ENCODE assay signal across 8 cellular contexts in the genomic region with DNA sequence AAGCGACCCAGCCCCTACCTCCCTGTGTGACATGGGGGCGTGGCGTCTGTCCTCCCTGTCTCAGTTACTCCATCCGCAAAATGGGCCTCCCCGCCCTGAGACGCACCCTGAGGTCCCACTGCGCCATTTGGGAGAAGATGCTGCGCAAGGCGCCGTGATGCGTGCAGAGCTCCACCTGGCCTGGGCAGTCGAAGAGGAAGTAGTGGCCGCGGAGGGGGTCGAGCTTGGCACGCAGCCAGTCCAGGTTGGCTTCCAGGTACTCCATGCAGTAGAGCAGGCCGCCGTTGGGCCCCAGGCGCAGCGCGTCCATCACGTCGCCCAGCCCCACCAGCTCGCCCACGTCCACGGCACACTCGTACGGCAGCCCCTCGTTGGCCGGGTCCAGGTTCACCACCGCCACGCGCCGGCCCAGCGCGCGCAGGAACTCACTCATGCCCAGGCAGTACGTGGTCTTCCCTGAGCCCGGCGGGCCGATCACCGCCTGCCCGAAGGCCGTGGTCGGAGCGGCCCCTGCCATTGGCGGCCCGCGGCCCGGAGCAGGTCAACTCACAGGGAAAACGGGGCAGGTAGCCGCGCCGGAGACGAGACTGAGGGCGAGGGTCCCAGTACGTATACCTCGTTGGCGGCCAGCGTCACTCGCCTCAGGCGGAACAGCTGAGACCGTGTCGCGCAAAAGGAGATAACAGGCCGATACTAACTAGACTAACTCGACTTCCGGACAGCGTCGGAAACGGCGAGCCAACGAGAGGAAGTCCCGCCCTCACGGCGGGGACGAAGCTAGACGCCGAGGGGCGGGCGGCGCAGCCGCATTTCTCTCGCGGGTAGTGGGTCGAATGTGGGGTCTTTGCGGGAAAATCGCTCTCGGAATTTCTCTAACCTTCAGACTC.
DNase-seq lines count a peak whose midpoint lies in the region; ATAC-seq and FAIRE-seq lines count a peak whose summit lies in the region.

Gene GPN2, minus strand, starts transcription at position 704 of the 887 bp plus-strand sequence. Its CDS starts 187 bp downstream, at position 517.

- peak within 1 kb of the TSS; percentile 87 for H3K27ac ChIP-seq in caudate nucleus (ENCODE audit: low read depth, low read length)

- peak; percentile 91 for FAIRE-seq in GM18507 (lab: Jason Lieb, UNC)

- DNase-seq in 8988T (peak; percentile 72), GM18507 (ENCODE audit: extremely low spot score, insufficient read length, low read depth) (peak; percentile 92), NCI-H2171 (lab: John Stamatoyannopoulos, UW) (peak; percentile 76), caudate nucleus (lab: John Stamatoyannopoulos, UW) (peak in 59 of 61 donors; percentile 20 to 93 (median 70)), inferior parietal cortex (ENCODE audit: extremely low spot score) (peak; percentile 90)
- peak; percentile 47 to 64 (median 58) for DNase-seq in activated CD4-positive, CD25-positive, alpha-beta regulatory T cell (lab: John Stamatoyannopoulos, UW)
- peak; percentile 71 to 72 for DNase-seq in stimulated activated CD4-positive, alpha-beta T cell treated with anti-CD3 and anti-CD28 coated beads, Interleukin-12 subunit alpha, Interleukin-12 subunit beta, amount 100 ng/mL, for 24 hours (ENCODE audit: low read depth in 2 of 2)

- ATAC-seq in HG03039 (IDR thresholded peaks at IDR 0.05; ENCODE audit: unreplicated experiment), result peak; percentile 79

Comparison
In these comparisons a context has a peak if more than half of its experiments do, and no peak if none do; other contexts are left out.
1. Peak in every context shown above with its lines: DNase-seq, ATAC-seq and H3K27ac ChIP-seq.